Comparison of ENCODE assay signal across 19 cellular contexts in genomic region chr6:21609881-21610329, GRCh38. TPM values are rescaled to one million over a fixed set of nuclear protein-coding genes. Genes with fewer than 3 reads are reported as not detected.
A peak's percentile ranks its signal among the peaks of the same experiment; 100 is the strongest.
DNase-seq lines count a peak whose midpoint lies in the region; ATAC-seq and TF ChIP-seq lines count a peak whose summit lies in the region.
"Had no signal": no experiment of that assay in that cellular context is flagged by ENCODE, and none has a peak within 500 bp of the region (broad histone marks: within the 10 kb centered on the region; RNA-seq: fewer than 3 reads in every experiment).

No MANE protein-coding gene starts in this region.

- no peak overlapping the region for H3K9ac ChIP-seq in H9 (ENCODE audit: extremely low read depth, insufficient read length, low read length)
- H3K9ac ChIP-seq in OCI-LY3 (ENCODE audit: low read length) = peak overlapping the region; percentile 99

- H3K23me2 ChIP-seq in H9 (ENCODE audit: insufficient read length, low read depth, low read length, poor library complexity, severe bottlenecking) = no peaks in the 10 kb centered on the region

- H2AFZ ChIP-seq in H9 (ENCODE audit: low read length) (no peak overlapping the region), OCI-LY3 (ENCODE audit: low read depth, low read length) (no peak overlapping the region; the same call in 1 of the 2 replicates)

- H3K4me3 Mint-ChIP-seq in H9 = no peak overlapping the region
- no peak overlapping the region for H3K4me3 Mint-ChIP-seq in memory B cell
- H3K4me3 Mint-ChIP-seq: CD4-positive, alpha-beta memory T cell; T-helper 17 cell had no signal

- no peak for TF ChIP-seq CTCF in DOHH2 (IDR thresholded peaks at IDR 0.05; ENCODE audit: low read depth, low read length, poor library complexity, severe bottlenecking)
- TF ChIP-seq CTCF in H9 (conservative IDR thresholded peaks at IDR 0.05) = no peak
- TF ChIP-seq CTCF in OCI-LY3 (IDR thresholded peaks at IDR 0.05; ENCODE audit: low read depth, low read length) = 0 out of 2 replicates have a peak, but pooled peaks have one; percentile 10

- H3K23ac ChIP-seq in H9 (ENCODE audit: insufficient read length, low read depth, low read length) = no peak overlapping the region

- H2BK5ac ChIP-seq in H9 (ENCODE audit: insufficient read length, low read length) = no peak overlapping the region

- H3K27me3 ChIP-seq in DOHH2 (ENCODE audit: control insufficient read depth, low read length) = no peaks in the 10 kb centered on the region
- H3K27me3 ChIP-seq in H9 (ENCODE audit: insufficient read depth, low read length) = no peaks in the 10 kb centered on the region
- H3K27me3 ChIP-seq in OCI-LY3 (ENCODE audit: low read depth, low read length) = no peaks in the 10 kb centered on the region

- no peak overlapping the region for H3K14ac ChIP-seq in H9 (ENCODE audit: insufficient read depth, low read length)

- no peaks in the 10 kb centered on the region for H3F3A ChIP-seq in DOHH2 (ENCODE audit: control insufficient read depth, insufficient read depth)

- H3K18ac ChIP-seq in H9 (ENCODE audit: insufficient read length, low read depth, low read length) = no peak overlapping the region

- no peak overlapping the region for H4K91ac ChIP-seq in H9 (ENCODE audit: insufficient read length, low read depth, low read length)

- WGBS in H9 (ENCODE audit: extremely low coverage, insufficient read length, low lambda C conversion rate) = no CpG with 5 or more reads among the region's 28 CpGs

- ATAC-seq in memory B cell (ENCODE audit: low read depth) (no peak), GM21360 (IDR thresholded peaks at IDR 0.05; ENCODE audit: unreplicated experiment) (no peak)
- ATAC-seq: SK-N-SH treated with all-trans-retinoic acid at 6 μM for 48 hours, T-helper 17 cell had no signal

- peaks cover 0 to 5% (median 0%) of the 10 kb centered on the region in 3 experiments; a peak in 3 of 7 replicates for H3K36me3 Mint-ChIP-seq in H9 (ENCODE audit: insufficient read depth in 1 of 3, low read depth in 3 of 3)
- no peaks in the 10 kb centered on the region for H3K36me3 Mint-ChIP-seq in memory B cell
- H3K36me3 Mint-ChIP-seq: CD4-positive, alpha-beta memory T cell had no signal

- H3K27ac ChIP-seq in DOHH2 (ENCODE audit: low read depth, low read length) = peak overlapping the region; percentile 58
- H3K27ac ChIP-seq in H9 (ENCODE audit: insufficient read length, low read depth, low read length) = no peak overlapping the region
- peak overlapping the region; percentile 100 for H3K27ac ChIP-seq in OCI-LY3 (ENCODE audit: low read length)
- H3K27ac ChIP-seq: HL-60 had no signal

- peaks cover 7 to 15% of the 10 kb centered on the region in 2 experiments for H3K4me1 Mint-ChIP-seq in H9
- H3K4me1 Mint-ChIP-seq in memory B cell = peaks cover 6% of the 10 kb centered on the region
- H3K4me1 Mint-ChIP-seq: CD4-positive, alpha-beta memory T cell; T-helper 17 cell had no signal

- H2BK15ac ChIP-seq in H9 (ENCODE audit: low read depth, low read length) = no peak overlapping the region

- no peak overlapping the region for H3K4ac ChIP-seq in H9 (ENCODE audit: low read depth, low read length)

- H3K36me3 ChIP-seq in DOHH2 (ENCODE audit: control insufficient read depth, low read length) = no peaks in the 10 kb centered on the region
- H3K36me3 ChIP-seq in OCI-LY3 (replicated peaks; ENCODE audit: low read depth, low read length) = no peaks in the 10 kb centered on the region
- H3K36me3 ChIP-seq: HAP-1 had no signal

- H3K4me2 ChIP-seq in DOHH2 (ENCODE audit: low read length) (peak overlapping the region; percentile 52), H9 (ENCODE audit: insufficient read depth, insufficient read length, low read length) (no peak overlapping the region), OCI-LY3 (ENCODE audit: low read length) (peak overlapping the region; percentile 99)

- H2BK12ac ChIP-seq in H9 (ENCODE audit: insufficient read length, low read depth, low read length) = no peak overlapping the region

- no peak overlapping the region for H4K5ac ChIP-seq in H9 (ENCODE audit: insufficient read length, low read depth, low read length)

- H3K79me2 ChIP-seq in DOHH2 (ENCODE audit: control insufficient read depth, low read length) (no peaks in the 10 kb centered on the region), H9 (ENCODE audit: insufficient read depth, low read length) (no peaks in the 10 kb centered on the region), OCI-LY3 (ENCODE audit: low read length) (no peaks in the 10 kb centered on the region)

- H3T11ph ChIP-seq in H9 (ENCODE audit: low read length) = no peak overlapping the region

- H2AK5ac ChIP-seq in H9 (ENCODE audit: insufficient read length, low read length) = no peak overlapping the region

- no peak overlapping the region for H2BK120ac ChIP-seq in H9 (ENCODE audit: low read depth, low read length, poor library complexity, severe bottlenecking)

- H4K8ac ChIP-seq in H9 (replicated peaks; ENCODE audit: insufficient read length, low read depth, low read length) = no peak overlapping the region

- H3K27me3 Mint-ChIP-seq in H9 (ENCODE audit: low read depth) (no peaks in the 10 kb centered on the region), memory B cell (no peaks in the 10 kb centered on the region)

- DNase-seq in H9 (peak; percentile 71), memory B cell (ENCODE audit: low spot score in 2 of 2) (no peak), DMS79 (lab: John Stamatoyannopoulos, UW) (no peak), NCI-H1092 treated with DMSO at 0.1 percent for 48 hours (lab: John Stamatoyannopoulos, UW) (no peak)
- no peak for DNase-seq in stimulated activated CD4-positive, alpha-beta T cell treated with anti-CD3 and anti-CD28 coated beads, Interleukin-15, amount 100 ng/mL, for 24 hours
- DNase-seq: ACHN; AML-193; CD4-positive, alpha-beta memory T cell; NCI-H1092; NCI-H1694; NCI-H524; SHP77; T-helper 17 cell had no signal

- peak overlapping the region; percentile 42 for H3K4me3 ChIP-seq in DOHH2 (ENCODE audit: low read length)
- H3K4me3 ChIP-seq in OCI-LY3 (ENCODE audit: low read length) = peak overlapping the region; percentile 78
- H3K4me3 ChIP-seq: HAP-1 had no signal

- H3K4me1 ChIP-seq in DOHH2 (ENCODE audit: control insufficient read depth, low read length) (peaks cover 21% of the 10 kb centered on the region), H9 (ENCODE audit: insufficient read depth, low read length) (0 out of 2 replicates have a peak, but pooled peaks cover 2% of the 10 kb centered on the region), OCI-LY3 (ENCODE audit: low read length) (peaks cover 48% of the 10 kb centered on the region)

- no peak overlapping the region for H3K27ac Mint-ChIP-seq in H9
- peak overlapping the region; percentile 60 for H3K27ac Mint-ChIP-seq in memory B cell
- H3K27ac Mint-ChIP-seq: CD4-positive, alpha-beta memory T cell; T-helper 17 cell had no signal

- H3K9me3 Mint-ChIP-seq in H9 (0 out of 5 replicates have a peak, but pooled peaks cover 0 to 3% of the 10 kb centered on the region in 2 experiments), memory B cell (no peaks in the 10 kb centered on the region)
- H3K9me3 Mint-ChIP-seq: CD4-positive, alpha-beta memory T cell had no signal

- H3K9me3 ChIP-seq in DOHH2 (ENCODE audit: control insufficient read depth, insufficient read depth, low read length) (no peaks in the 10 kb centered on the region), H9 (ENCODE audit: control insufficient read depth, low read depth, low read length) (no peaks in the 10 kb centered on the region), OCI-LY3 (ENCODE audit: insufficient read depth, low read length) (no peaks in the 10 kb centered on the region)
- H3K9me3 ChIP-seq: HAP-1 had no signal

- H2BK20ac ChIP-seq in H9 (ENCODE audit: low read depth, low read length, poor library complexity, severe bottlenecking) = no peak overlapping the region

- H4K20me1 ChIP-seq in DOHH2 (ENCODE audit: control insufficient read depth, insufficient read depth, low read depth, low read length) = no peaks in the 10 kb centered on the region
- no peaks in the 10 kb centered on the region for H4K20me1 ChIP-seq in H9 (ENCODE audit: control insufficient read depth, insufficient read depth, insufficient read length)
- H4K20me1 ChIP-seq in OCI-LY3 (ENCODE audit: insufficient read depth, low read length) = no peaks in the 10 kb centered on the region

- H3K79me1 ChIP-seq in H9 (ENCODE audit: insufficient read depth, low read depth, low read length, poor library complexity, severe bottlenecking) = no peaks in the 10 kb centered on the region

- H3K9me2 ChIP-seq in DOHH2 (replicated peaks; ENCODE audit: control insufficient read depth, low read length) = no peaks in the 10 kb centered on the region

- H3K56ac ChIP-seq in H9 (ENCODE audit: insufficient read length, low read depth, low read length) = no peak overlapping the region

RNA-seq across cellular contexts. Expression of gene SOX4, which starts 16.4 kb away (rescaled TPM):
- 108 and 112 TPM in 2 replicates for total RNA-seq in H9 (2021)
